20 cellular contexts compared by ENCODE assay signal in genomic region chr15:83123529-83123928, GRCh38. TPM values are rescaled to one million over a fixed set of nuclear protein-coding genes. Genes with fewer than 3 reads are reported as not detected.
DNase-seq lines count a peak whose midpoint lies in the region; ATAC-seq and TF ChIP-seq lines count a peak whose summit lies in the region.
"Had no signal": no experiment of that assay in that cellular context is flagged by ENCODE, and none has a peak within 500 bp of the region (broad histone marks: within the 10 kb centered on the region; RNA-seq: fewer than 3 reads in every experiment).

No MANE protein-coding gene starts in this region.

- no peak overlapping the region for H2BK5ac ChIP-seq in H9 (ENCODE audit: insufficient read length, low read length)

- no peak overlapping the region for H3K4me3 ChIP-seq in LNCaP clone FGC (ENCODE audit: low read depth, low read length)
- H3K4me3 ChIP-seq in SK-N-SH (ENCODE audit: low read depth in 2 of 2, low read length in 1 of 2): no peak overlapping the region
- H3K4me3 ChIP-seq: HAP-1 had no signal

- CTCF ChIA-PET in SK-N-SH (lab: Yijun Ruan, JAX): no interaction called here

- no peak overlapping the region for H4K5ac ChIP-seq in H9 (ENCODE audit: insufficient read length, low read depth, low read length)

- H4K8ac ChIP-seq in H9 (replicated peaks; ENCODE audit: insufficient read length, low read depth, low read length): no peak overlapping the region

- no peaks in the 10 kb centered on the region for H3K36me3 Mint-ChIP-seq in H9 (ENCODE audit: insufficient read depth in 1 of 3, low read depth in 3 of 3)
- H3K36me3 Mint-ChIP-seq: CD4-positive, CD25-positive, alpha-beta regulatory T cell; CD8-positive, alpha-beta memory T cell had no signal

- H3K9ac ChIP-seq in H9 (ENCODE audit: extremely low read depth, insufficient read length, low read length) (peak overlapping the region; percentile 5), SK-N-SH (no peak overlapping the region)

- no peak overlapping the region for H3K4ac ChIP-seq in H9 (ENCODE audit: low read depth, low read length)

- no CpG with 5 or more reads among the region's 1 CpG for WGBS in H9 (ENCODE audit: extremely low coverage, insufficient read length, low lambda C conversion rate)
- WGBS in SK-N-SH (ENCODE audit: low lambda C conversion rate): 98% methylated on average over 1 of the region's 1 CpG

- no peak overlapping the region for H2AK5ac ChIP-seq in H9 (ENCODE audit: insufficient read length, low read length)

- H3K4me3 Mint-ChIP-seq in H9: no peak overlapping the region
- H3K4me3 Mint-ChIP-seq: CD4-positive, CD25-positive, alpha-beta regulatory T cell; CD8-positive, alpha-beta memory T cell; IgD-negative memory B cell had no signal

- TF ChIP-seq CTCF in H9 (conservative IDR thresholded peaks at IDR 0.05): no peak
- no peak for TF ChIP-seq CTCF in LNCaP clone FGC (IDR thresholded peaks at IDR 0.05; ENCODE audit: control insufficient read depth, extremely low read depth, insufficient read depth)
- TF ChIP-seq CTCF in SK-N-SH (IDR thresholded peaks at IDR 0.05): no peak

- no peak overlapping the region for H3K14ac ChIP-seq in H9 (ENCODE audit: insufficient read depth, low read length)

- ATAC-seq in left colon: peak; percentile 60
- ATAC-seq: HepG2 had no signal

- no peak for TF ChIP-seq RAD21 in SK-N-SH (IDR thresholded peaks at IDR 0.05; ENCODE audit: low read length)

- no peak for TF ChIP-seq EP300 in SK-N-SH (IDR thresholded peaks at IDR 0.05; ENCODE audit: borderline replicate concordance in 1 of 2, low read depth in 1 of 2, low read length in 1 of 2)

- H3K27me3 ChIP-seq in H9 (ENCODE audit: insufficient read depth, low read length): no peaks in the 10 kb centered on the region
- H3K27me3 ChIP-seq in SK-N-SH (ENCODE audit: insufficient read depth): no peaks in the 10 kb centered on the region
- H3K27me3 ChIP-seq: BE2C had no signal

- H3T11ph ChIP-seq in H9 (ENCODE audit: low read length): no peak overlapping the region

- DNase-seq in H9 (no peak), LNCaP clone FGC (ENCODE audit: low read depth) (peak; percentile 83), SHP77 (lab: John Stamatoyannopoulos, UW) (peak; percentile 21 to 41), left colon (no peak), SK-N-SH (no peak), GM19240 (ENCODE audit: insufficient read length, low spot score) (no peak), G401 (ENCODE audit: low spot score) (no peak)
- no peak for DNase-seq in stimulated activated naive CD4-positive, alpha-beta T cell treated with Interleukin-2 at 50 U/mL for 16 hours (lab: John Stamatoyannopoulos, UW)
- DNase-seq: ACHN; BE2C; C1 segment of cervical spinal cord; CD4-positive, CD25-positive, alpha-beta regulatory T cell; CD8-positive, alpha-beta memory T cell; COR-L47; DMS 273 treated with DMSO at 0.1 percent for 48 hours; DMS79; GF-D8 had no signal

- peaks cover 3 to 4% of the 10 kb centered on the region in 2 experiments; a peak in 3 of 4 replicates for H3K4me1 Mint-ChIP-seq in H9
- H3K4me1 Mint-ChIP-seq: CD4-positive, CD25-positive, alpha-beta regulatory T cell; CD8-positive, alpha-beta memory T cell had no signal

- no peaks in the 10 kb centered on the region for H3K79me1 ChIP-seq in H9 (ENCODE audit: insufficient read depth, low read depth, low read length, poor library complexity, severe bottlenecking)

- no peak overlapping the region for H2BK20ac ChIP-seq in H9 (ENCODE audit: low read depth, low read length, poor library complexity, severe bottlenecking)

- H3K23ac ChIP-seq in H9 (ENCODE audit: insufficient read length, low read depth, low read length): no peak overlapping the region

- H3K27ac Mint-ChIP-seq in H9: no peak overlapping the region
- H3K27ac Mint-ChIP-seq: CD4-positive, CD25-positive, alpha-beta regulatory T cell; CD8-positive, alpha-beta memory T cell; IgD-negative memory B cell had no signal

- no peak overlapping the region for H2AFZ ChIP-seq in H9 (ENCODE audit: low read length)
- H2AFZ ChIP-seq in SK-N-SH (ENCODE audit: low read depth): no peak overlapping the region

- no peak overlapping the region for H3K56ac ChIP-seq in H9 (ENCODE audit: insufficient read length, low read depth, low read length)

- H4K91ac ChIP-seq in H9 (ENCODE audit: insufficient read length, low read depth, low read length): no peak overlapping the region

- no peak overlapping the region for H3K18ac ChIP-seq in H9 (ENCODE audit: insufficient read length, low read depth, low read length)

- H3K4me1 ChIP-seq in H9 (ENCODE audit: insufficient read depth, low read length): no peaks in the 10 kb centered on the region
- H3K4me1 ChIP-seq in SK-N-SH (ENCODE audit: control insufficient read depth in 1 of 2, insufficient read depth in 2 of 2, low read depth in 1 of 2, low read length in 1 of 2): no peaks in the 10 kb centered on the region; a peak in 1 of 4 replicates
- H3K4me1 ChIP-seq: BE2C, HAP-1 had no signal

- H3K4me2 ChIP-seq in H9 (ENCODE audit: insufficient read depth, insufficient read length, low read length) (no peak overlapping the region), SK-N-SH (no peak overlapping the region)

- intact Hi-C loops in left colon (cut with DNase I, micrococcal nuclease): no loop called here

- no peaks in the 10 kb centered on the region for H3F3A ChIP-seq in SK-N-SH (replicated peaks; ENCODE audit: insufficient read depth)

- H3K27ac ChIP-seq in H9 (ENCODE audit: insufficient read length, low read depth, low read length) (no peak overlapping the region), SK-N-SH (ENCODE audit: low read depth in 2 of 2, low read length in 1 of 2) (no peak overlapping the region)

- H2BK15ac ChIP-seq in H9 (ENCODE audit: low read depth, low read length): no peak overlapping the region

- no peaks in the 10 kb centered on the region for H3K9me3 Mint-ChIP-seq in H9
- H3K9me3 Mint-ChIP-seq: CD8-positive, alpha-beta memory T cell; IgD-negative memory B cell had no signal

- no peaks in the 10 kb centered on the region for H3K9me3 ChIP-seq in H9 (ENCODE audit: control insufficient read depth, low read depth, low read length)
- no peaks in the 10 kb centered on the region for H3K9me3 ChIP-seq in SK-N-SH
- H3K9me3 ChIP-seq: BE2C, HAP-1 had no signal

- in situ Hi-C loops in G401 (cut with HindIII; ENCODE audit: low sequenced_read_pairs): no loop called here

- H3K9me2 ChIP-seq in SK-N-SH: no peaks in the 10 kb centered on the region

- peaks cover 4 to 10% of the 10 kb centered on the region in 2 experiments for H3K36me3 ChIP-seq in SK-N-SH (replicated peaks in 1 of 2; ENCODE audit: control insufficient read depth in 1 of 2, insufficient read depth in 2 of 2, low read length in 1 of 2)
- H3K36me3 ChIP-seq: BE2C had no signal

- H2BK12ac ChIP-seq in H9 (ENCODE audit: insufficient read length, low read depth, low read length): no peak overlapping the region

- H2BK120ac ChIP-seq in H9 (ENCODE audit: low read depth, low read length, poor library complexity, severe bottlenecking): no peak overlapping the region

- POLR2A ChIA-PET in SK-N-SH (lab: Yijun Ruan, JAX): no interaction called here

- no peaks in the 10 kb centered on the region for H3K79me2 ChIP-seq in H9 (ENCODE audit: insufficient read depth, low read length)
- no peaks in the 10 kb centered on the region for H3K79me2 ChIP-seq in SK-N-SH (ENCODE audit: insufficient read depth)

- H4K20me1 ChIP-seq in H9 (ENCODE audit: control insufficient read depth, insufficient read depth, insufficient read length) (no peaks in the 10 kb centered on the region), SK-N-SH (ENCODE audit: insufficient read depth) (no peaks in the 10 kb centered on the region)

- H3K23me2 ChIP-seq in H9 (ENCODE audit: insufficient read length, low read depth, low read length, poor library complexity, severe bottlenecking): no peaks in the 10 kb centered on the region

- H3K27me3 Mint-ChIP-seq in H9 (ENCODE audit: low read depth): no peaks in the 10 kb centered on the region; the same call in none of the 2 replicates
- H3K27me3 Mint-ChIP-seq: IgD-negative memory B cell had no signal

TF ChIP-seq in SK-N-SH, 30 proteins besides CTCF, POLR2A, EP300 and RAD21 (continues in another document):
- TF ChIP-seq MAX (IDR thresholded peaks at IDR 0.05; ENCODE audit: low read depth): no peak
- no peak for TF ChIP-seq POLR2AphosphoS5 (IDR thresholded peaks at IDR 0.05; ENCODE audit: low read depth, low read length)
- TF ChIP-seq IRF3 (IDR thresholded peaks at IDR 0.05; ENCODE audit: low read depth, low read length): no peak
- no peak for TF ChIP-seq GABPA (IDR thresholded peaks at IDR 0.05; ENCODE audit: low read depth)
- TF ChIP-seq EZH2phosphoT487 (IDR thresholded peaks at IDR 0.05; ENCODE audit: borderline replicate concordance, low read depth): no peak
- no peak for TF ChIP-seq FOSL2 (IDR thresholded peaks at IDR 0.05; ENCODE audit: borderline replicate concordance, low read depth)
- no peak for TF ChIP-seq RCOR1 (IDR thresholded peaks at IDR 0.05; ENCODE audit: low read length)
- TF ChIP-seq MEF2A (IDR thresholded peaks at IDR 0.05; ENCODE audit: borderline replicate concordance, low read depth): no peak

RNA-seq across cellular contexts. Expression of gene TM6SF1, which starts 16.1 kb away (rescaled TPM):
- total RNA-seq in H9 (2021) (0.96 and 0.99 TPM in 2 replicates), left colon (1 to 10 TPM in 1 of 2 donors, under 1 TPM in 1; 0.67 to 2.0 TPM)
- 0.12 and 0.16 TPM in 2 replicates for polyA plus RNA-seq in SK-N-SH (2012; rRNA removed)
- polyA plus RNA-seq in SK-N-SH (2012; cell fraction: cytosol; rRNA removed): 0.05 and 0.08 TPM in 2 replicates
- polyA plus RNA-seq in SK-N-SH (2012; cell fraction: nucleus; rRNA removed): 0.04 and 0.08 TPM in 2 replicates
- not detected in 2 replicates for total RNA-seq in G401 (2014; rRNA removed; shearing (Covaris generic))
- total RNA-seq: HepG2 had no signal
- polyA plus RNA-seq: HepG2 had no signal

RNA-seq across cellular contexts. Expression of gene BTBD1, which starts 56.5 kb away (rescaled TPM):
- total RNA-seq in H9 (2021) (42.7 and 43.3 TPM in 2 replicates), left colon (10 to 100 TPM; 62.8 to 70.1 TPM)
- polyA plus RNA-seq in SK-N-SH (2012; rRNA removed): 34.4 and 42.5 TPM in 2 replicates
- 51.2 and 56.5 TPM in 2 replicates for polyA plus RNA-seq in SK-N-SH (2012; cell fraction: cytosol; rRNA removed)
- 15.6 and 26.7 TPM in 2 replicates for polyA plus RNA-seq in SK-N-SH (2012; cell fraction: nucleus; rRNA removed)
- 78.8 and 136 TPM in 2 replicates for total RNA-seq in G401 (2014; rRNA removed; shearing (Covaris generic))

Comparison
In these comparisons a context has a peak if more than half of its experiments do, and no peak if none do; other contexts are left out.
1. DNase-seq: peak in LNCaP clone FGC (single experiment) and SHP77 (2 of 2); none in H9 (single experiment), left colon (0 of 2), stimulated activated naive CD4-positive, alpha-beta T cell treated with Interleukin-2 at 50 U/mL for 16 hours (single experiment), SK-N-SH (single experiment), GM19240 (single experiment) and G401 (single experiment).